Comparison of ENCODE assay signal across 1 cellular context in the genomic region with DNA sequence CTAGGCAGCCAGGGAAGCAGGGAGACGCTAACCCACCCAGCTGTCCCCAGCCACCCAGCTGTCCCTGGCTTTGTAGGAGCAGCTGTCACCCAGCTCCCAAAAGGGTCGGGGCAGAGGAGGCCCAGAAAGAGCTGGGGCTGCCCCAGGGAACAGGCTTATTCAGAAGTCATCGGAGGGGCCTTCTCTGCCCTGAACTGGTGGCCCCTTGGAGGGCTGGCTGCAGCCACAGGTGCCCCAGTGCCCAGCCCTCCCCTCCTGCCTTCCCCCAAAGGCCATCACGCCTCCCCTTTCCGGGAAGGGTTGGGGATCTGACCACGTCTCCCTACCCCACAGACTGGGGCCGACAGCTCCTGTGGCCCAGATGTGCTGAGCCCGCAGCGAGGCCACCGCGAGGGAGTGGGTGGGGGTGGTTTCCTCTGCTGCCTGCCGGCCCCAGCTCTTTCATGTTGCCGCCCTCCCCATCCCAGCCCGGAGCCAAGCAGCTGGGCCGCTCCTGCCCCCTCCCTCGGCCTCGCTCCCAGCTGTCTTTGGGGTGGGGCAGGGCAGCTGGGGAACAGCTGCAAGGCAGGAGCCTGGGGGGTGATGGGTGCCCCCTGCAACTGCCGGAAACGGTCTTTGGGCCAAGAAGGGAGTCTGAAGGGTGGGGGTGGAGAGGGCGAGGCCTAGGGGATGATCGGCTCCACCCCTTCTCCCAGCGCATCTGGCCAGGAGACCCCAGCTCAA.
TF ChIP-seq lines count a peak whose summit lies in the region.

No MANE protein-coding gene starts in this region.

TF ChIP-seq in HepG2, 621 proteins besides CTCF, POLR2A, EP300 and RAD21 (continued from another document and continues in another):
- TF ChIP-seq, protein P1, sequence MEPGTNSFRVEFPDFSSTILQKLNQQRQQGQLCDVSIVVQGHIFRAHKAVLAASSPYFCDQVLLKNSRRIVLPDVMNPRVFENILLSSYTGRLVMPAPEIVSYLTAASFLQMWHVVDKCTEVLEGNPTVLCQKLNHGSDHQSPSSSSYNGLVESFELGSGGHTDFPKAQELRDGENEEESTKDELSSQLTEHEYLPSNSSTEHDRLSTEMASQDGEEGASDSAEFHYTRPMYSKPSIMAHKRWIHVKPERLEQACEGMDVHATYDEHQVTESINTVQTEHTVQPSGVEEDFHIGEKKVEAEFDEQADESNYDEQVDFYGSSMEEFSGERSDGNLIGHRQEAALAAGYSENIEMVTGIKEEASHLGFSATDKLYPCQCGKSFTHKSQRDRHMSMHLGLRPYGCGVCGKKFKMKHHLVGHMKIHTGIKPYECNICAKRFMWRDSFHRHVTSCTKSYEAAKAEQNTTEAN (CRISPR knock-in tag; conservative IDR thresholded peaks at IDR 0.05), result no peak
- TF ChIP-seq FOXA3 (CRISPR knock-in tag; IDR thresholded peaks at IDR 0.05) (peak; percentile 40), SYNCRIP (IDR thresholded peaks at IDR 0.05; ENCODE audit: insufficient read depth, low read depth, low read length) (no peak), ZNF451 (CRISPR knock-in tag; IDR thresholded peaks at IDR 0.05) (no peak), MAFK (conservative IDR thresholded peaks at IDR 0.05 in 1 of 2, IDR thresholded peaks at IDR 0.05 in 1 of 2; ENCODE audit: low read length in 2 of 2) (peak; percentile 18 to 43; a peak in 2 of 4 replicates), ZNF224 (CRISPR knock-in tag; IDR thresholded peaks at IDR 0.05) (no peak), ZNF331 (CRISPR knock-in tag; IDR thresholded peaks at IDR 0.05) (peak; percentile 58; the same call in 1 of the 2 replicates), ONECUT2 (CRISPR knock-in tag; IDR thresholded peaks at IDR 0.05) (no peak), KAT8 (CRISPR knock-in tag; IDR thresholded peaks at IDR 0.05) (no peak), HDAC1 (CRISPR knock-in tag; IDR thresholded peaks at IDR 0.05) (peak; percentile 67), ZNF816 (CRISPR knock-in tag; IDR thresholded peaks at IDR 0.05; ENCODE audit: borderline replicate concordance) (no peak), ZNF124 (CRISPR knock-in tag; IDR thresholded peaks at IDR 0.05) (0 out of 2 replicates have a peak, but pooled peaks have one; percentile 38), MAZ (IDR thresholded peaks at IDR 0.05; ENCODE audit: borderline replicate concordance, low read depth, low read length) (peak; percentile 79), MAZ (CRISPR knock-in tag; IDR thresholded peaks at IDR 0.05; ENCODE audit: low read depth) (peak; percentile 92), KLF15 (CRISPR knock-in tag; IDR thresholded peaks at IDR 0.05; ENCODE audit: borderline replicate concordance) (peak; percentile 60; the same call in 1 of the 2 replicates), TEAD2 (CRISPR knock-in tag; IDR thresholded peaks at IDR 0.05) (no peak), TOPORS (CRISPR knock-in tag; IDR thresholded peaks at IDR 0.05) (peak; percentile 37; the same call in 1 of the 2 replicates), BORCS8-MEF2B (CRISPR knock-in tag; IDR thresholded peaks at IDR 0.05) (no peak), YEATS2 (CRISPR knock-in tag; IDR thresholded peaks at IDR 0.05; ENCODE audit: borderline replicate concordance) (no peak), PCBP1 (IDR thresholded peaks at IDR 0.05; ENCODE audit: borderline replicate concordance, low read depth, low read length) (peak; percentile 90; the same call in 1 of the 2 replicates), ZNF790 (CRISPR knock-in tag; IDR thresholded peaks at IDR 0.05; ENCODE audit: borderline replicate concordance) (no peak), TGIF2 (CRISPR knock-in tag; IDR thresholded peaks at IDR 0.05) (peak; percentile 70; the same call in 1 of the 2 replicates), ZBTB3 (CRISPR knock-in tag; IDR thresholded peaks at IDR 0.05; ENCODE audit: borderline replicate concordance, low read depth) (0 out of 2 replicates have a peak, but pooled peaks have one; percentile 47)
- TF ChIP-seq, protein P2, sequence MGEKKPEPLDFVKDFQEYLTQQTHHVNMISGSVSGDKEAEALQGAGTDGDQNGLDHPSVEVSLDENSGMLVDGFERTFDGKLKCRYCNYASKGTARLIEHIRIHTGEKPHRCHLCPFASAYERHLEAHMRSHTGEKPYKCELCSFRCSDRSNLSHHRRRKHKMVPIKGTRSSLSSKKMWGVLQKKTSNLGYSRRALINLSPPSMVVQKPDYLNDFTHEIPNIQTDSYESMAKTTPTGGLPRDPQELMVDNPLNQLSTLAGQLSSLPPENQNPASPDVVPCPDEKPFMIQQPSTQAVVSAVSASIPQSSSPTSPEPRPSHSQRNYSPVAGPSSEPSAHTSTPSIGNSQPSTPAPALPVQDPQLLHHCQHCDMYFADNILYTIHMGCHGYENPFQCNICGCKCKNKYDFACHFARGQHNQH (CRISPR knock-in tag; IDR thresholded peaks at IDR 0.05), result peak; percentile 41; the same call in 1 of the 2 replicates
- TF ChIP-seq, protein P3, sequence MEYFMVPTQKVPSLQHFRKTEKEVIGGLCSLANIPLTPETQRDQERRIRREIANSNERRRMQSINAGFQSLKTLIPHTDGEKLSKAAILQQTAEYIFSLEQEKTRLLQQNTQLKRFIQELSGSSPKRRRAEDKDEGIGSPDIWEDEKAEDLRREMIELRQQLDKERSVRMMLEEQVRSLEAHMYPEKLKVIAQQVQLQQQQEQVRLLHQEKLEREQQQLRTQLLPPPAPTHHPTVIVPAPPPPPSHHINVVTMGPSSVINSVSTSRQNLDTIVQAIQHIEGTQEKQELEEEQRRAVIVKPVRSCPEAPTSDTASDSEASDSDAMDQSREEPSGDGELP (IDR thresholded peaks at IDR 0.05; ENCODE audit: borderline replicate concordance, low read depth), result peak; percentile 99
- TF ChIP-seq, protein P4, sequence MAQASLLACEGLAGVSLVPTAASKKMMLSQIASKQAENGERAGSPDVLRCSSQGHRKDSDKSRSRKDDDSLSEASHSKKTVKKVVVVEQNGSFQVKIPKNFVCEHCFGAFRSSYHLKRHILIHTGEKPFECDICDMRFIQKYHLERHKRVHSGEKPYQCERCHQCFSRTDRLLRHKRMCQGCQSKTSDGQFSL (CRISPR knock-in tag; IDR thresholded peaks at IDR 0.05), result peak; percentile 48; the same call in 1 of the 2 replicates
- TF ChIP-seq, protein P5, sequence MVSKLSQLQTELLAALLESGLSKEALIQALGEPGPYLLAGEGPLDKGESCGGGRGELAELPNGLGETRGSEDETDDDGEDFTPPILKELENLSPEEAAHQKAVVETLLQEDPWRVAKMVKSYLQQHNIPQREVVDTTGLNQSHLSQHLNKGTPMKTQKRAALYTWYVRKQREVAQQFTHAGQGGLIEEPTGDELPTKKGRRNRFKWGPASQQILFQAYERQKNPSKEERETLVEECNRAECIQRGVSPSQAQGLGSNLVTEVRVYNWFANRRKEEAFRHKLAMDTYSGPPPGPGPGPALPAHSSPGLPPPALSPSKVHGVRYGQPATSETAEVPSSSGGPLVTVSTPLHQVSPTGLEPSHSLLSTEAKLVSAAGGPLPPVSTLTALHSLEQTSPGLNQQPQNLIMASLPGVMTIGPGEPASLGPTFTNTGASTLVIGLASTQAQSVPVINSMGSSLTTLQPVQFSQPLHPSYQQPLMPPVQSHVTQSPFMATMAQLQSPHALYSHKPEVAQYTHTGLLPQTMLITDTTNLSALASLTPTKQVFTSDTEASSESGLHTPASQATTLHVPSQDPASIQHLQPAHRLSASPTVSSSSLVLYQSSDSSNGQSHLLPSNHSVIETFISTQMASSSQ (IDR thresholded peaks at IDR 0.05; ENCODE audit: low read depth), result no peak
- TF ChIP-seq, protein P5 (CRISPR knock-in tag; IDR thresholded peaks at IDR 0.05; ENCODE audit: borderline replicate concordance), result peak; percentile 79; the same call in 1 of the 2 replicates
- TF ChIP-seq, protein P6, sequence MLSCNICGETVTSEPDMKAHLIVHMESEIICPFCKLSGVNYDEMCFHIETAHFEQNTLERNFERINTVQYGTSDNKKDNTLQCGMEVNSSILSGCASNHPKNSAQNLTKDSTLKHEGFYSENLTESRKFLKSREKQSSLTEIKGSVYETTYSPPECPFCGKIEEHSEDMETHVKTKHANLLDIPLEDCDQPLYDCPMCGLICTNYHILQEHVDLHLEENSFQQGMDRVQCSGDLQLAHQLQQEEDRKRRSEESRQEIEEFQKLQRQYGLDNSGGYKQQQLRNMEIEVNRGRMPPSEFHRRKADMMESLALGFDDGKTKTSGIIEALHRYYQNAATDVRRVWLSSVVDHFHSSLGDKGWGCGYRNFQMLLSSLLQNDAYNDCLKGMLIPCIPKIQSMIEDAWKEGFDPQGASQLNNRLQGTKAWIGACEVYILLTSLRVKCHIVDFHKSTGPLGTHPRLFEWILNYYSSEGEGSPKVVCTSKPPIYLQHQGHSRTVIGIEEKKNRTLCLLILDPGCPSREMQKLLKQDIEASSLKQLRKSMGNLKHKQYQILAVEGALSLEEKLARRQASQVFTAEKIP (CRISPR knock-in tag; IDR thresholded peaks at IDR 0.05; ENCODE audit: borderline replicate concordance), result no peak
- TF ChIP-seq, protein P7, sequence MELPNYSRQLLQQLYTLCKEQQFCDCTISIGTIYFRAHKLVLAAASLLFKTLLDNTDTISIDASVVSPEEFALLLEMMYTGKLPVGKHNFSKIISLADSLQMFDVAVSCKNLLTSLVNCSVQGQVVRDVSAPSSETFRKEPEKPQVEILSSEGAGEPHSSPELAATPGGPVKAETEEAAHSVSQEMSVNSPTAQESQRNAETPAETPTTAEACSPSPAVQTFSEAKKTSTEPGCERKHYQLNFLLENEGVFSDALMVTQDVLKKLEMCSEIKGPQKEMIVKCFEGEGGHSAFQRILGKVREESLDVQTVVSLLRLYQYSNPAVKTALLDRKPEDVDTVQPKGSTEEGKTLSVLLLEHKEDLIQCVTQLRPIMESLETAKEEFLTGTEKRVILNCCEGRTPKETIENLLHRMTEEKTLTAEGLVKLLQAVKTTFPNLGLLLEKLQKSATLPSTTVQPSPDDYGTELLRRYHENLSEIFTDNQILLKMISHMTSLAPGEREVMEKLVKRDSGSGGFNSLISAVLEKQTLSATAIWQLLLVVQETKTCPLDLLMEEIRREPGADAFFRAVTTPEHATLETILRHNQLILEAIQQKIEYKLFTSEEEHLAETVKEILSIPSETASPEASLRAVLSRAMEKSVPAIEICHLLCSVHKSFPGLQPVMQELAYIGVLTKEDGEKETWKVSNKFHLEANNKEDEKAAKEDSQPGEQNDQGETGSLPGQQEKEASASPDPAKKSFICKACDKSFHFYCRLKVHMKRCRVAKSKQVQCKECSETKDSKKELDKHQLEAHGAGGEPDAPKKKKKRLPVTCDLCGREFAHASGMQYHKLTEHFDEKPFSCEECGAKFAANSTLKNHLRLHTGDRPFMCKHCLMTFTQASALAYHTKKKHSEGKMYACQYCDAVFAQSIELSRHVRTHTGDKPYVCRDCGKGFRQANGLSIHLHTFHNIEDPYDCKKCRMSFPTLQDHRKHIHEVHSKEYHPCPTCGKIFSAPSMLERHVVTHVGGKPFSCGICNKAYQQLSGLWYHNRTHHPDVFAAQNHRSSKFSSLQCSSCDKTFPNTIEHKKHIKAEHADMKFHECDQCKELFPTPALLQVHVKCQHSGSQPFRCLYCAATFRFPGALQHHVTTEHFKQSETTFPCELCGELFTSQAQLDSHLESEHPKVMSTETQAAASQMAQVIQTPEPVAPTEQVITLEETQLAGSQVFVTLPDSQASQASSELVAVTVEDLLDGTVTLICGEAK (IDR thresholded peaks at IDR 0.05), result no peak
- TF ChIP-seq, protein P7 (CRISPR knock-in tag; IDR thresholded peaks at IDR 0.05), result no peak
- TF ChIP-seq, protein P8, sequence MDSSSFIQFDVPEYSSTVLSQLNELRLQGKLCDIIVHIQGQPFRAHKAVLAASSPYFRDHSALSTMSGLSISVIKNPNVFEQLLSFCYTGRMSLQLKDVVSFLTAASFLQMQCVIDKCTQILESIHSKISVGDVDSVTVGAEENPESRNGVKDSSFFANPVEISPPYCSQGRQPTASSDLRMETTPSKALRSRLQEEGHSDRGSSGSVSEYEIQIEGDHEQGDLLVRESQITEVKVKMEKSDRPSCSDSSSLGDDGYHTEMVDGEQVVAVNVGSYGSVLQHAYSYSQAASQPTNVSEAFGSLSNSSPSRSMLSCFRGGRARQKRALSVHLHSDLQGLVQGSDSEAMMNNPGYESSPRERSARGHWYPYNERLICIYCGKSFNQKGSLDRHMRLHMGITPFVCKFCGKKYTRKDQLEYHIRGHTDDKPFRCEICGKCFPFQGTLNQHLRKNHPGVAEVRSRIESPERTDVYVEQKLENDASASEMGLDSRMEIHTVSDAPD (CRISPR knock-in tag; IDR thresholded peaks at IDR 0.05), result 0 out of 2 replicates have a peak, but pooled peaks have one; percentile 48
